15 cellular contexts compared by ENCODE assay signal in genomic region chr10:65394898-65395297, GRCh38.
DNase-seq lines count a peak whose midpoint lies in the region; FAIRE-seq and TF ChIP-seq lines count a peak whose summit lies in the region.
"Had no signal": no experiment of that assay in that cellular context is flagged by ENCODE, and none has a peak within 500 bp of the region (broad histone marks: within the 10 kb centered on the region; RNA-seq: fewer than 3 reads in every experiment).

No MANE protein-coding gene starts in this region.

- TF ChIP-seq CTCF in epithelial cell of proximal tubule (conservative IDR thresholded peaks at IDR 0.05; ENCODE audit: low read depth, low read length) (no peak), neural progenitor cell (IDR thresholded peaks at IDR 0.05) (no peak)

- H3K9me3 ChIP-seq in neural progenitor cell (ENCODE audit: low read depth), result no peaks in the 10 kb centered on the region
- H3K9me3 ChIP-seq: gastrocnemius medialis, left ventricle myocardium inferior had no signal

- no peaks in the 10 kb centered on the region for H3K4me1 Mint-ChIP-seq in neural progenitor cell
- H3K4me1 Mint-ChIP-seq: stimulated activated naive CD8-positive, alpha-beta T cell treated with anti-CD3 and anti-CD28 coated beads, Interleukin-15, amount 100 ng/mL, for 72 hours had no signal

- no peaks in the 10 kb centered on the region for H3K36me3 ChIP-seq in neural progenitor cell
- H3K36me3 ChIP-seq: gastrocnemius medialis, left ventricle myocardium inferior had no signal

- peaks cover 2% of the 10 kb centered on the region for H3K27me3 Mint-ChIP-seq in neural progenitor cell (ENCODE audit: insufficient read depth, low read depth)
- H3K27me3 Mint-ChIP-seq: stimulated activated naive CD8-positive, alpha-beta T cell treated with anti-CD3 and anti-CD28 coated beads, Interleukin-15, amount 100 ng/mL, for 72 hours had no signal

- no peaks in the 10 kb centered on the region for H3K79me2 ChIP-seq in neural progenitor cell (ENCODE audit: low read depth)

- no peak overlapping the region for H3K27ac ChIP-seq in neural progenitor cell
- H3K27ac ChIP-seq: gastrocnemius medialis, left ventricle myocardium inferior had no signal

- no peaks in the 10 kb centered on the region for H3F3A ChIP-seq in neural progenitor cell (ENCODE audit: low read depth)

- H2AFZ ChIP-seq in neural progenitor cell (replicated peaks), result no peak overlapping the region

- H3K4me1 ChIP-seq in neural progenitor cell, result no peaks in the 10 kb centered on the region
- H3K4me1 ChIP-seq: gastrocnemius medialis, left ventricle myocardium inferior had no signal

- no peak overlapping the region for H3K9ac ChIP-seq in neural progenitor cell

- FAIRE-seq in H54 (lab: Jason Lieb, UNC), result peak; percentile 98
- FAIRE-seq: colon had no signal

- H3K4me3 Mint-ChIP-seq in neural progenitor cell, result no peak overlapping the region
- H3K4me3 Mint-ChIP-seq: stimulated activated naive CD8-positive, alpha-beta T cell treated with anti-CD3 and anti-CD28 coated beads, Interleukin-15, amount 100 ng/mL, for 72 hours had no signal

- H3K27me3 ChIP-seq in neural progenitor cell, result no peaks in the 10 kb centered on the region
- H3K27me3 ChIP-seq: gastrocnemius medialis had no signal

- no peaks in the 10 kb centered on the region for H3K36me3 Mint-ChIP-seq in neural progenitor cell

- H3K4me3 ChIP-seq in epithelial cell of proximal tubule (ENCODE audit: low read depth, low read length) (no peak overlapping the region), neural progenitor cell (no peak overlapping the region)
- H3K4me3 ChIP-seq: gastrocnemius medialis, left ventricle myocardium inferior had no signal

- no peak for TF ChIP-seq POLR2A in H54 (IDR thresholded peaks at IDR 0.05; ENCODE audit: low read depth, low read length)

- H3K27ac Mint-ChIP-seq in neural progenitor cell, result no peak overlapping the region
- H3K27ac Mint-ChIP-seq: stimulated activated naive CD8-positive, alpha-beta T cell treated with anti-CD3 and anti-CD28 coated beads, Interleukin-15, amount 100 ng/mL, for 72 hours had no signal

- H3K4me2 ChIP-seq in neural progenitor cell, result no peak overlapping the region

- H3K9me3 Mint-ChIP-seq in neural progenitor cell, result no peaks in the 10 kb centered on the region

- peak; percentile 10 for DNase-seq in H54 (ENCODE audit: insufficient read length, low spot score)
- DNase-seq in RKO (ENCODE audit: low spot score), result peak; percentile 8
- peak; percentile 73 for DNase-seq in epithelial cell of proximal tubule (ENCODE audit: low read depth)
- peak; percentile 31 for DNase-seq in stromal cell of bone marrow (ENCODE audit: low read depth)
- no peak for DNase-seq in iPS-NIHi11 (ENCODE audit: low spot score)
- DNase-seq in neural progenitor cell (ENCODE audit: low spot score), result no peak
- no peak for DNase-seq in stimulated activated CD4-positive, alpha-beta T cell treated with anti-CD3 and anti-CD28 coated beads, Interleukin-2, amount 100 ng/mL, for 24 hours
- DNase-seq: activated CD4-positive, alpha-beta T cell treated with anti-CD3 and anti-CD28 coated beads for 48 hours; COR-L47; gastrocnemius medialis; left ventricle myocardium inferior; NCI-H345; stimulated activated CD4-positive, alpha-beta T cell treated with anti-CD3 and anti-CD28 coated beads, Interleukin-2, amount 100 ng/mL, for 48 hours; stimulated activated naive CD8-positive, alpha-beta T cell treated with anti-CD3 and anti-CD28 coated beads, Interleukin-15, amount 100 ng/mL, for 72 hours had no signal

- no peaks in the 10 kb centered on the region for H4K20me1 ChIP-seq in neural progenitor cell (ENCODE audit: low read depth)

Comparison
In these comparisons a context has a peak if more than half of its experiments do, and no peak if none do; other contexts are left out.
1. DNase-seq: peak in H54 (single experiment), RKO (single experiment), epithelial cell of proximal tubule (single experiment) and stromal cell of bone marrow (single experiment); none in iPS-NIHi11 (single experiment), neural progenitor cell (single experiment) and stimulated activated CD4-positive, alpha-beta T cell treated with anti-CD3 and anti-CD28 coated beads, Interleukin-2, amount 100 ng/mL, for 24 hours (0 of 2).